Comparison of ENCODE assay signal across 15 cellular contexts in genomic region chr22:32754413-32755041, GRCh38. TPM values are rescaled to one million over a fixed set of nuclear protein-coding genes. Genes with fewer than 3 reads are reported as not detected.
DNase-seq lines count a peak whose midpoint lies in the region; TF ChIP-seq lines count a peak whose summit lies in the region.
"Had no signal": no experiment of that assay in that cellular context is flagged by ENCODE, and none has a peak within 500 bp of the region (broad histone marks: within the 10 kb centered on the region; RNA-seq: fewer than 3 reads in every experiment).

No MANE protein-coding gene starts in this region.

- peak; percentile 26 for DNase-seq in HS-27A (ENCODE audit: low read depth)
- peak; percentile 42 for DNase-seq in mammary epithelial cell
- DNase-seq in iPS-NIHi11 (ENCODE audit: low spot score): peak; percentile 68
- no peak for DNase-seq in thyroid gland
- no peak for DNase-seq in chondrocyte (ENCODE audit: low spot score)
- no peak for DNase-seq in activated naive CD4-positive, alpha-beta T cell treated with Interleukin-2 at 50 U/mL for 16 hours
- no peak for DNase-seq in NCI-H2171 (lab: John Stamatoyannopoulos, UW)
- DNase-seq in WERI-Rb-1: no peak
- DNase-seq: effector memory CD8-positive, alpha-beta T cell; MM.1S; RPMI8226; stimulated activated CD4-positive, alpha-beta T cell treated with anti-CD3 and anti-CD28 coated beads, Interleukin-4, amount 100 ng/mL, for 24 hours; stimulated activated naive CD4-positive, alpha-beta T cell treated with Interleukin-2 at 50 U/mL for 16 hours had no signal

- TF ChIP-seq CTCF in mammary epithelial cell (conservative IDR thresholded peaks at IDR 0.05 in 1 of 2, IDR thresholded peaks at IDR 0.05 in 1 of 2; ENCODE audit: extremely low read depth in 1 of 2, insufficient read depth in 1 of 2, low read depth in 1 of 2, low read length in 2 of 2): no peak
- no peak for TF ChIP-seq CTCF in thyroid gland (IDR thresholded peaks at IDR 0.05)
- TF ChIP-seq CTCF in chondrocyte (IDR thresholded peaks at IDR 0.05): no peak
- TF ChIP-seq CTCF in WERI-Rb-1 (IDR thresholded peaks at IDR 0.05; ENCODE audit: low read depth, low read length): no peak

- intact Hi-C loops in mammary epithelial cell (cut with micrococcal nuclease) (loop anchor here (1.0 kb wide), 1 partner anchor 246 kb away; no protein-coding TSS in a partner anchor), thyroid gland (cut with DNase I) (no loop called here)

- in situ Hi-C loops in mammary epithelial cell (cut with MboI; ENCODE audit: low sequenced_read_pairs in 2 of 2): no loop called here

- no peak overlapping the region for H3K4me3 ChIP-seq in mammary epithelial cell (replicated peaks in 1 of 3; ENCODE audit: insufficient read depth in 1 of 3, low read depth in 2 of 3, low read length in 3 of 3)
- H3K4me3 ChIP-seq in thyroid gland (replicated peaks in 1 of 3): no peak overlapping the region
- H3K4me3 ChIP-seq in WERI-Rb-1 (ENCODE audit: low read depth, low read length): no peak overlapping the region
- H3K4me3 ChIP-seq: adrenal gland had no signal

- H3K4me1 ChIP-seq in mammary epithelial cell (ENCODE audit: insufficient read depth, low read length): peaks cover 6% of the 10 kb centered on the region
- peaks cover 0 to 8% of the 10 kb centered on the region in 2 donors for H3K4me1 ChIP-seq in thyroid gland
- H3K4me1 ChIP-seq: adrenal gland had no signal

- H4K20me1 ChIP-seq in mammary epithelial cell (ENCODE audit: insufficient read depth, low read length): no peaks in the 10 kb centered on the region

- H3K4me1 Mint-ChIP-seq in chondrocyte (ENCODE audit: low read depth): peaks cover 25% of the 10 kb centered on the region

- 60% methylated on average over 5 of the region's 6 CpGs for WGBS in mammary epithelial cell (ENCODE audit: low coverage, missing lambda C conversion rate)
- 66 to 71% methylated on average over 6 of the region's 6 CpGs for WGBS in thyroid gland, 2 donors

- no TSS peak for BruUV-seq in mammary epithelial cell (replicated peaks; lab: Mats Ljungman, UMichigan)

- no peak overlapping the region for H3K4me2 ChIP-seq in mammary epithelial cell (ENCODE audit: insufficient read depth, low read depth, low read length)

- H3K9me3 ChIP-seq in mammary epithelial cell (replicated peaks; ENCODE audit: insufficient read depth, low read length): no peaks in the 10 kb centered on the region
- H3K9me3 ChIP-seq in thyroid gland: no peaks in the 10 kb centered on the region
- H3K9me3 ChIP-seq in WERI-Rb-1 (ENCODE audit: severe bottlenecking): no peaks in the 10 kb centered on the region
- H3K9me3 ChIP-seq: adrenal gland had no signal

- H3K36me3 ChIP-seq in mammary epithelial cell (ENCODE audit: insufficient read depth, low read length) (no peaks in the 10 kb centered on the region), thyroid gland (no peaks in the 10 kb centered on the region), WERI-Rb-1 (no peaks in the 10 kb centered on the region)
- H3K36me3 ChIP-seq: adrenal gland had no signal

- H3K79me2 ChIP-seq in mammary epithelial cell (ENCODE audit: insufficient read depth, low read length): no peaks in the 10 kb centered on the region

- no peaks in the 10 kb centered on the region for H3K36me3 Mint-ChIP-seq in chondrocyte (ENCODE audit: low read depth)

- H3K4me3 Mint-ChIP-seq in chondrocyte (ENCODE audit: unreplicated experiment): no peak overlapping the region
- H3K4me3 Mint-ChIP-seq: effector memory CD8-positive, alpha-beta T cell had no signal

- no peak overlapping the region for H2AFZ ChIP-seq in mammary epithelial cell (ENCODE audit: low read depth, low read length)

- H3K27me3 ChIP-seq in mammary epithelial cell (ENCODE audit: insufficient read depth, low read length): no peaks in the 10 kb centered on the region
- H3K27me3 ChIP-seq in thyroid gland: no peaks in the 10 kb centered on the region
- H3K27me3 ChIP-seq in WERI-Rb-1 (ENCODE audit: insufficient read depth, low read depth, severe bottlenecking): no peaks in the 10 kb centered on the region
- H3K27me3 ChIP-seq: adrenal gland had no signal

- dilution Hi-C loops in mammary epithelial cell (cut with HindIII; ENCODE audit: low sequenced_read_pairs): no loop called here

- H3K9ac ChIP-seq in mammary epithelial cell (ENCODE audit: insufficient read depth, low read length): no peak overlapping the region

- no peaks in the 10 kb centered on the region for H3K9me3 Mint-ChIP-seq in chondrocyte (ENCODE audit: low read depth)
- H3K9me3 Mint-ChIP-seq: effector memory CD8-positive, alpha-beta T cell had no signal

- H3K27me3 Mint-ChIP-seq in chondrocyte (ENCODE audit: low read depth): no peaks in the 10 kb centered on the region

- H3K27ac ChIP-seq in mammary epithelial cell (ENCODE audit: insufficient read depth, low read depth, low read length) (no peak overlapping the region), thyroid gland (peak overlapping the region in 2 of 3 donors; percentile 8 to 17), WERI-Rb-1 (no peak overlapping the region)
- H3K27ac ChIP-seq: adrenal gland, C4-2B had no signal

- H3K27ac Mint-ChIP-seq in chondrocyte (ENCODE audit: unreplicated experiment): no peak overlapping the region
- H3K27ac Mint-ChIP-seq: effector memory CD8-positive, alpha-beta T cell had no signal

- CTCF ChIA-PET in mammary epithelial cell (lab: Charles Lee; ENCODE audit: low non-redundant PET): no interaction called here

- no peak for TF ChIP-seq POLR2A in thyroid gland (IDR thresholded peaks at IDR 0.05)

RNA-seq across cellular contexts. Expression of gene TIMP3, which starts 47.0 kb away (rescaled TPM):
- total RNA-seq in mammary epithelial cell (100 to 1,000 TPM; 118 to 521 TPM), thyroid gland (100 to 1,000 TPM; 424 to 772 (median 543) TPM), chondrocyte (51.1 to 126 TPM (median 126 TPM) in 3 replicates)
- 105 TPM for polyA plus RNA-seq in mammary epithelial cell
- polyA minus RNA-seq in mammary epithelial cell: 154 TPM

Comparison
In these comparisons a context has a peak if more than half of its experiments do, and no peak if none do; other contexts are left out.
1. DNase-seq: peak in HS-27A (single experiment), mammary epithelial cell (single experiment) and iPS-NIHi11 (single experiment); none in thyroid gland (0 of 2), chondrocyte (single experiment), activated naive CD4-positive, alpha-beta T cell treated with Interleukin-2 at 50 U/mL for 16 hours (single experiment), NCI-H2171 (single experiment) and WERI-Rb-1 (single experiment).
2. H3K27ac ChIP-seq: peak in thyroid gland (2 of 3); none in mammary epithelial cell (single experiment) and WERI-Rb-1 (single experiment).